In genomic region chr3:137770821-137771399, GRCh38 we compare ENCODE assay signal across 11 cellular contexts. TPM values are rescaled to one million over a fixed set of nuclear protein-coding genes. Genes with fewer than 3 reads are reported as not detected.
DNase-seq lines count a peak whose midpoint lies in the region; ATAC-seq and TF ChIP-seq lines count a peak whose summit lies in the region.
"Had no signal": no experiment of that assay in that cellular context is flagged by ENCODE, and none has a peak within 500 bp of the region (broad histone marks: within the 10 kb centered on the region; RNA-seq: fewer than 3 reads in every experiment).

No MANE protein-coding gene starts in this region.

- peak; percentile 24; the same call in 1 of the 2 replicates for ATAC-seq in IMR-90 (ENCODE audit: low read depth)
- no peak for ATAC-seq in left ventricle myocardium superior

- H4K8ac ChIP-seq in IMR-90 (ENCODE audit: low read depth in 2 of 2, low read length in 2 of 2): no peak overlapping the region

- CTCF ChIA-PET in IMR-90 (lab: Yijun Ruan, JAX): no interaction called here

- DNase-seq in GM13976 (ENCODE audit: low spot score) (peak; percentile 16), IMR-90 (no peak), left ventricle myocardium superior (peak; percentile 20), retina (peak; percentile 75), SHP77 treated with DMSO at 0.1 percent for 48 hours (lab: John Stamatoyannopoulos, UW) (no peak), NCI-H1930 (lab: John Stamatoyannopoulos, UW) (no peak), cerebellar nuclear complex (lab: John Stamatoyannopoulos, UW) (no peak)
- DNase-seq: NCI-H1048 had no signal

- peaks cover 59% of the 10 kb centered on the region for H3K27me3 ChIP-seq in IMR-90 (ENCODE audit: control insufficient read depth, insufficient read depth, low read length)

- H2BK120ac ChIP-seq in IMR-90 (ENCODE audit: low read depth, low read length): no peak overlapping the region

- H3K18ac ChIP-seq in IMR-90 (ENCODE audit: low read depth, low read length): no peak overlapping the region

- no TSS peak for BruUV-seq in IMR-90 (replicated peaks; lab: Mats Ljungman, UMichigan)

- H3K36me3 ChIP-seq in IMR-90 (ENCODE audit: control insufficient read depth, insufficient read depth, low read length): no peaks in the 10 kb centered on the region

- dilution Hi-C loops in IMR-90 (cut with HindIII; ENCODE audit: low sequenced_read_pairs, unreplicated experiment): no loop called here

- no peak overlapping the region for H3K56ac ChIP-seq in IMR-90 (ENCODE audit: extremely low read depth, insufficient read depth, low read length)

- no peak overlapping the region for H3K9ac ChIP-seq in IMR-90 (ENCODE audit: low read depth, low read length)

- no peaks in the 10 kb centered on the region for H3K79me1 ChIP-seq in IMR-90 (ENCODE audit: low read depth in 1 of 2, low read length in 2 of 2)

- WGBS in IMR-90 (ENCODE audit: extremely low coverage in 2 of 2, insufficient read length in 1 of 2), 2 experiments: 0% methylated on average over 2 of the region's 46 CpGs; no CpG with 5 or more reads in 1 of the 2 experiments

- no peak overlapping the region for H2AK9ac ChIP-seq in IMR-90 (replicated peaks; ENCODE audit: low read depth, low read length, poor library complexity)

- POLR2A ChIA-PET in IMR-90 (lab: Charles Lee; ENCODE audit: unreplicated experiment): no interaction called here

- no peaks in the 10 kb centered on the region for H3K9me1 ChIP-seq in IMR-90 (ENCODE audit: insufficient read depth, low read length)

- H3K23ac ChIP-seq in IMR-90 (ENCODE audit: low read depth, low read length): no peak overlapping the region

- no peak overlapping the region for H3K4me3 ChIP-seq in IMR-90 (ENCODE audit: insufficient read depth, low read depth, low read length)

- in situ Hi-C loops in GM13976 (cut with MboI; ENCODE audit: low sequenced_read_pairs, unreplicated experiment): no loop called here
- in situ Hi-C loops in IMR-90 (cut with MboI; ENCODE audit: low sequenced_read_pairs): no loop called here

- no peak overlapping the region for H4K5ac ChIP-seq in IMR-90 (ENCODE audit: low read depth, low read length)

- H3K9me3 ChIP-seq in IMR-90 (ENCODE audit: control insufficient read depth, insufficient read depth, low read length): peaks cover 2% of the 10 kb centered on the region; the same call in 1 of the 2 replicates

- no peak overlapping the region for H2BK15ac ChIP-seq in IMR-90 (ENCODE audit: low read depth, low read length)

- intact Hi-C loops in IMR-90 (cut with micrococcal nuclease) (no loop called here), left ventricle myocardium superior (cut with micrococcal nuclease) (no loop called here)

- no peak overlapping the region for H2AK5ac ChIP-seq in IMR-90 (ENCODE audit: low read depth, low read length)

- H2BK5ac ChIP-seq in IMR-90 (ENCODE audit: low read depth, low read length, poor library complexity, severe bottlenecking): no peak overlapping the region

- H3K4me1 ChIP-seq in IMR-90 (ENCODE audit: control insufficient read depth, insufficient read depth, low read length): no peaks in the 10 kb centered on the region

- H2AFZ ChIP-seq in IMR-90 (replicated peaks; ENCODE audit: low read length, poor library complexity): peak overlapping the region; percentile 13

- TF ChIP-seq CTCF in GM13976 (IDR thresholded peaks at IDR 0.05; ENCODE audit: borderline replicate concordance, control extremely low read depth, extremely low read depth, insufficient read depth, missing control alignments): no peak
- TF ChIP-seq CTCF in IMR-90 (conservative IDR thresholded peaks at IDR 0.05; ENCODE audit: low read depth, low read length): no peak

- TF ChIP-seq RAD21 in IMR-90 (IDR thresholded peaks at IDR 0.05; ENCODE audit: low read length): no peak

- H2BK20ac ChIP-seq in IMR-90 (ENCODE audit: low read depth, low read length): no peak overlapping the region

- H4K20me1 ChIP-seq in IMR-90 (ENCODE audit: insufficient read depth, low read length): no peaks in the 10 kb centered on the region

- H4K91ac ChIP-seq in IMR-90 (ENCODE audit: insufficient read depth, low read depth, low read length): no peak overlapping the region

- H3K4me2 ChIP-seq in IMR-90 (ENCODE audit: low read depth, low read length): 0 out of 2 replicates have a peak overlapping the region, but pooled peaks have one; percentile 24

- no peak overlapping the region for H3K27ac ChIP-seq in IMR-90 (ENCODE audit: insufficient read depth, low read length)

- no peak overlapping the region for H3K14ac ChIP-seq in IMR-90 (replicated peaks; ENCODE audit: low read depth, low read length)

- H3K4ac ChIP-seq in IMR-90 (ENCODE audit: low read depth, low read length): no peak overlapping the region

- no peak for TF ChIP-seq POLR2A in IMR-90 (IDR thresholded peaks at IDR 0.05; ENCODE audit: low read depth, low read length)

TF ChIP-seq in IMR-90, 13 proteins besides CTCF, POLR2A, EP300 and RAD21:
- no peak for TF ChIP-seq SMC3 (IDR thresholded peaks at IDR 0.05; ENCODE audit: low read depth, low read length)
- no peak for TF ChIP-seq MAZ (IDR thresholded peaks at IDR 0.05; ENCODE audit: borderline replicate concordance, low read depth, low read length)
- no peak for TF ChIP-seq NFE2L2 (IDR thresholded peaks at IDR 0.05; ENCODE audit: low read depth, low read length)
- TF ChIP-seq, protein P1, sequence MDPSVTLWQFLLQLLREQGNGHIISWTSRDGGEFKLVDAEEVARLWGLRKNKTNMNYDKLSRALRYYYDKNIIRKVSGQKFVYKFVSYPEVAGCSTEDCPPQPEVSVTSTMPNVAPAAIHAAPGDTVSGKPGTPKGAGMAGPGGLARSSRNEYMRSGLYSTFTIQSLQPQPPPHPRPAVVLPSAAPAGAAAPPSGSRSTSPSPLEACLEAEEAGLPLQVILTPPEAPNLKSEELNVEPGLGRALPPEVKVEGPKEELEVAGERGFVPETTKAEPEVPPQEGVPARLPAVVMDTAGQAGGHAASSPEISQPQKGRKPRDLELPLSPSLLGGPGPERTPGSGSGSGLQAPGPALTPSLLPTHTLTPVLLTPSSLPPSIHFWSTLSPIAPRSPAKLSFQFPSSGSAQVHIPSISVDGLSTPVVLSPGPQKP (IDR thresholded peaks at IDR 0.05; ENCODE audit: borderline replicate concordance, low read depth, low read length): no peak
- TF ChIP-seq, protein P2, sequence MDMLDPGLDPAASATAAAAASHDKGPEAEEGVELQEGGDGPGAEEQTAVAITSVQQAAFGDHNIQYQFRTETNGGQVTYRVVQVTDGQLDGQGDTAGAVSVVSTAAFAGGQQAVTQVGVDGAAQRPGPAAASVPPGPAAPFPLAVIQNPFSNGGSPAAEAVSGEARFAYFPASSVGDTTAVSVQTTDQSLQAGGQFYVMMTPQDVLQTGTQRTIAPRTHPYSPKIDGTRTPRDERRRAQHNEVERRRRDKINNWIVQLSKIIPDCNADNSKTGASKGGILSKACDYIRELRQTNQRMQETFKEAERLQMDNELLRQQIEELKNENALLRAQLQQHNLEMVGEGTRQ (IDR thresholded peaks at IDR 0.05; ENCODE audit: low read depth, low read length): no peak
- no peak for TF ChIP-seq MAFK (IDR thresholded peaks at IDR 0.05; ENCODE audit: low read depth, low read length)
- no peak for TF ChIP-seq RFX5 (IDR thresholded peaks at IDR 0.05; ENCODE audit: low read depth, low read length)
- TF ChIP-seq CEBPB (IDR thresholded peaks at IDR 0.05; ENCODE audit: low read depth, low read length): no peak
- TF ChIP-seq MXI1 (IDR thresholded peaks at IDR 0.05; ENCODE audit: borderline replicate concordance, low read depth, low read length): no peak
- no peak for TF ChIP-seq RCOR1 (IDR thresholded peaks at IDR 0.05; ENCODE audit: insufficient replicate concordance, low read length)
- no peak for TF ChIP-seq CHD1 (IDR thresholded peaks at IDR 0.05; ENCODE audit: low read depth, low read length)
- no peak for TF ChIP-seq FOS (IDR thresholded peaks at IDR 0.05; ENCODE audit: low read depth, low read length)
- TF ChIP-seq BHLHE40 (IDR thresholded peaks at IDR 0.05; ENCODE audit: low read depth, low read length): no peak

RNA-seq across cellular contexts. Expression of gene SOX14, which starts 6.8 kb away (rescaled TPM):
- not detected in 2 replicates for total RNA-seq in IMR-90 (2012; rRNA removed)
- polyA plus RNA-seq in IMR-90 (2012; rRNA removed): not detected in 2 replicates
- polyA plus RNA-seq in IMR-90 (2012; cell fraction: cytosol; rRNA removed): not detected in 2 replicates
- polyA plus RNA-seq in IMR-90 (2012; cell fraction: nucleus; rRNA removed; ENCODE audit: low replicate concordance): not detected in 2 replicates
- not detected for total RNA-seq in left ventricle myocardium superior
- total RNA-seq: Daoy, H4, subcutaneous adipose tissue had no signal

Comparison
In these comparisons a context has a peak if more than half of its experiments do, and no peak if none do; other contexts are left out.
1. DNase-seq: peak in GM13976 (single experiment), left ventricle myocardium superior (single experiment) and retina (single experiment); none in IMR-90 (single experiment), SHP77 treated with DMSO at 0.1 percent for 48 hours (single experiment), NCI-H1930 (0 of 2) and cerebellar nuclear complex (0 of 2).